11 cellular contexts compared by ENCODE assay signal in genomic region chr6:74607468-74607867, GRCh38.
"Had no signal": no experiment of that assay in that cellular context is flagged by ENCODE, and none has a peak within 500 bp of the region (broad histone marks: within the 10 kb centered on the region; RNA-seq: fewer than 3 reads in every experiment).

No MANE protein-coding gene starts in this region.

- ATAC-seq: activated CD4-positive, alpha-beta T cell treated with anti-CD3 and anti-CD28 coated beads for 36 hours; left lobe of liver; naive thymus-derived CD4-positive, alpha-beta T cell had no signal

- H3K9ac ChIP-seq: parathyroid adenoma had no signal

- H3K4me1 ChIP-seq: parathyroid adenoma, suprapubic skin had no signal

- H3K36me3 ChIP-seq: suprapubic skin had no signal

- H3K79me2 ChIP-seq: parathyroid adenoma had no signal

- DNase-seq: activated CD4-positive, alpha-beta T cell treated with anti-CD3 and anti-CD28 coated beads for 36 hours; activated CD4-positive, alpha-beta T cell treated with anti-CD3 and anti-CD28 coated beads, Interleukin-2, amount 50 U/mL, for 48 hours; activated gamma-delta T cell treated with Interleukin-2 at 50 U/mL for 16 hours; glutamatergic neuron; hypothalamus; naive thymus-derived CD4-positive, alpha-beta T cell had no signal

- H3K27ac ChIP-seq: epithelial cell of prostate, foreskin keratinocyte, parathyroid adenoma, suprapubic skin had no signal

- H3K27me3 ChIP-seq: foreskin keratinocyte, suprapubic skin had no signal

- H3K9me3 ChIP-seq: suprapubic skin had no signal

- H2AFZ ChIP-seq: parathyroid adenoma had no signal

- H3K4me3 ChIP-seq: suprapubic skin had no signal
